In the genomic region with DNA sequence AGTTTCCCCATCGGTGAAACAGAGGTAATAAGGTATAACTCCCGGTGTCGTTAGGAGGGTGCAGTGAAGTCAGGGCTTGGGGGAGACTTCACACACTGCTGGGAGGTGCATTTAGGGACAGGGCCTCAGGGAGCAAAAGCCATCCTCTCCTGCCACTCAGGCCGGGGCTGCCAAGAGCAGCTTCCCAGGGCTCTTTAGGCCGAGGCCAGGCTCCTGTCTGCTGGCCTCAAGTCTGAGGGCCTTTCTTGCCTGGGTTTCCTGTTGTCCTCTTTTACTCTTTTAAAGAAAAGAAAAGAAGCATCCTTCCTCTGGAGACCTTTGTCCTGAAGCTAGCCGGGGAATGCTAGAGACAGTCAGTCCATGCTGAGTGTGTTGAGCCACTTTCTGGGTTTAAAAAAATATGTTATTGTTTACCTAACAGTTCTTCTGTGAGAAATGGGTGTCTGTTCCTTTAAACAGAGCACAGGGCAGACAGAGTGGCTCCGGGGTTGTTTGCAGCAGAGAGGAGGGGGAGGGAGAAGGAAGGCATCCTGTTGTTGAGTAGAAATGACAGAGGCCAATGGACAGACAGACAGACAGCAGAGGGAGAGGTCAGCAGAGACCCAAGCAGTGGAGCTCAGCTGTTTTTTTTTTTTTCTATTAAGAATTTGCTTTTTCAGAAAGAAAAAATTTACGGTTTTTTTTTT, we compare ENCODE assay signal across 9 cellular contexts.
A peak's percentile ranks its signal among the peaks of the same experiment; 100 is the strongest.
DNase-seq lines count a peak whose midpoint lies in the region; ATAC-seq and FAIRE-seq lines count a peak whose summit lies in the region.
"Had no signal": no experiment of that assay in that cellular context is flagged by ENCODE, and none has a peak within 500 bp of the region (broad histone marks: within the 10 kb centered on the region; RNA-seq: fewer than 3 reads in every experiment).

No MANE protein-coding gene starts in this region.

- H3K27me3 ChIP-seq in BLaER1 treated with 17β-estradiol and CSF1 and Interleukin-3, amounts not matched to agents 10 nM and 100 nM, result no peaks in the 10 kb centered on the region

- H3K4me3 Mint-ChIP-seq in T-helper 2 cell treated with Interferon-gamma antibody and Interleukin-4, amounts not matched to agents 5 μg/mL and 100 μg/mL, for 36 hours, result peak overlapping the region; percentile 1

- no peaks in the 10 kb centered on the region for H3K9me3 Mint-ChIP-seq in T-helper 2 cell treated with Interferon-gamma antibody and Interleukin-4, amounts not matched to agents 5 μg/mL and 100 μg/mL, for 36 hours

- no peaks in the 10 kb centered on the region for H3K36me3 Mint-ChIP-seq in T-helper 2 cell treated with Interferon-gamma antibody and Interleukin-4, amounts not matched to agents 5 μg/mL and 100 μg/mL, for 36 hours (ENCODE audit: low read depth)

- peaks cover 36 to 57% (median 48%) of the 10 kb centered on the region in 11 experiments for H3K9me3 ChIP-seq in BLaER1 treated with 17β-estradiol and CSF1 and Interleukin-3, amounts not matched to agents 10 nM and 100 nM (replicated peaks in 1 of 11)

- H3K4me1 Mint-ChIP-seq in T-helper 2 cell treated with Interferon-gamma antibody and Interleukin-4, amounts not matched to agents 5 μg/mL and 100 μg/mL, for 36 hours (ENCODE audit: low read depth), result peaks cover 15% of the 10 kb centered on the region

- H3K27ac Mint-ChIP-seq in T-helper 2 cell treated with Interferon-gamma antibody and Interleukin-4, amounts not matched to agents 5 μg/mL and 100 μg/mL, for 36 hours, result peak overlapping the region; percentile 21

- DNase-seq in HTR-8/SVneo (ENCODE audit: insufficient read length, low spot score) (peak; percentile 73), kidney tubule cell (ENCODE audit: low spot score) (peak; percentile 56), SIG-M5 (lab: John Stamatoyannopoulos, UW) (no peak)
- no peak for DNase-seq in T-helper 2 cell treated with Interferon-gamma antibody and Interleukin-4, amounts not matched to agents 5 μg/mL and 100 μg/mL, for 36 hours (ENCODE audit: low spot score)
- DNase-seq: stimulated activated CD4-positive, alpha-beta T cell treated with anti-CD3 and anti-CD28 coated beads, Interleukin-4, amount 100 ng/mL, for 4 hours had no signal

- H3K27me3 Mint-ChIP-seq in T-helper 2 cell treated with Interferon-gamma antibody and Interleukin-4, amounts not matched to agents 5 μg/mL and 100 μg/mL, for 36 hours (ENCODE audit: low read depth), result no peaks in the 10 kb centered on the region

- peak overlapping the region in 10 of 11 experiments; percentile 45 to 85 (median 77); a peak in 18 of 22 replicates for H3K27ac ChIP-seq in BLaER1 treated with 17β-estradiol and CSF1 and Interleukin-3, amounts not matched to agents 10 nM and 100 nM

- ATAC-seq in HG03457 (IDR thresholded peaks at IDR 0.05; ENCODE audit: unreplicated experiment) (no peak), GM19455 (IDR thresholded peaks at IDR 0.05; ENCODE audit: unreplicated experiment) (no peak), GM18861 (IDR thresholded peaks at IDR 0.05; ENCODE audit: unreplicated experiment) (no peak)

- peak overlapping the region; percentile 36 to 72 (median 63); a peak in 18 of 22 replicates for H3K9ac ChIP-seq in BLaER1 treated with 17β-estradiol and CSF1 and Interleukin-3, amounts not matched to agents 10 nM and 100 nM

- no peaks in the 10 kb centered on the region for H4K20me1 ChIP-seq in BLaER1 treated with 17β-estradiol and CSF1 and Interleukin-3, amounts not matched to agents 10 nM and 100 nM

- H3K4me2 ChIP-seq in BLaER1 treated with 17β-estradiol and CSF1 and Interleukin-3, amounts not matched to agents 10 nM and 100 nM, result peak overlapping the region; percentile 53 to 93 (median 72)

- H3K4me1 ChIP-seq in BLaER1 treated with 17β-estradiol and CSF1 and Interleukin-3, amounts not matched to agents 10 nM and 100 nM, result peaks cover 62 to 72% (median 68%) of the 10 kb centered on the region in 10 experiments

- FAIRE-seq in HTR-8/SVneo (lab: Jason Lieb, UNC), result peak; percentile 91

- peaks cover 0 to 5% (median 0%) of the 10 kb centered on the region in 11 experiments; a peak in 2 of 22 replicates for H3K36me3 ChIP-seq in BLaER1 treated with 17β-estradiol and CSF1 and Interleukin-3, amounts not matched to agents 10 nM and 100 nM

- H3K4me3 ChIP-seq in BLaER1 treated with 17β-estradiol and CSF1 and Interleukin-3, amounts not matched to agents 10 nM and 100 nM, result peak overlapping the region in 1 of 10 experiments; percentile 6; a peak in 1 of 20 replicates

Comparison
In these comparisons a context has a peak if more than half of its experiments do, and no peak if none do; other contexts are left out.
1. DNase-seq: peak in HTR-8/SVneo (single experiment) and kidney tubule cell (single experiment); none in T-helper 2 cell treated with Interferon-gamma antibody and Interleukin-4, amounts not matched to agents 5 μg/mL and 100 μg/mL, for 36 hours (single experiment) and SIG-M5 (single experiment).